18 cellular contexts compared by ENCODE assay signal in the genomic region with DNA sequence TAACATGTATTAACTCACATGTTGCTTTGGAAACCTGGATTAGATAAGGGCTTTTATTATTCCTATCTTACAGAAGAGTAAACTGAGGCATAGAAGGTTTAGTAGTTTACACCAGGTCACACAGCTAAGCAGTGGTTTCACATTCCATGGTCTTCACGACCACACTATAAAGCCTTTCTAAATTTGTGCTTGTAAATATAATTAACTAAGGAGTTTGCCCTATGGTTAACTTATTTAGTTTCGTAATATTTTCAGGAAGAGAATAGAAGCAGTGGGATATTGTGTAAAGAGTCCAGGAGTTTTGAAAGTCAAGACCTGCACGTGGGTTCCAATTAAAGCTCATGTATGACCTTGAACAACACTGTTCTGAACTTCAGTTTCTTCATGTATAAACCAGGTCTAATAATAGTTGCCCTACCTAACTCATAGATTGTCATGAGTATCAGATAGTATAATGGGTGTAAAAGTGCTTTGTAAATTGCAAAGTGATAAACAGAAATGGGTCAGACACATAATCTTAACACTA. TPM values are rescaled to one million over a fixed set of nuclear protein-coding genes. Genes with fewer than 3 reads are reported as not detected.
A peak's percentile ranks its signal among the peaks of the same experiment; 100 is the strongest.
DNase-seq lines count a peak whose midpoint lies in the region; ATAC-seq, FAIRE-seq and TF ChIP-seq lines count a peak whose summit lies in the region.
"Had no signal": no experiment of that assay in that cellular context is flagged by ENCODE, and none has a peak within 500 bp of the region (broad histone marks: within the 10 kb centered on the region; RNA-seq: fewer than 3 reads in every experiment).

No MANE protein-coding gene starts in this region.

- no peak for ATAC-seq in activated CD8-positive, alpha-beta memory T cell treated with anti-CD3 and anti-CD28 coated beads, Interleukin-2, amount 10 ng/mL, durations not matched to agents 7 days and 5 days
- ATAC-seq in GM12878 (no peak; the same call in 2 of the 3 replicates), gastrocnemius medialis (peak; percentile 95 to 98)
- ATAC-seq: activated naive CD8-positive, alpha-beta T cell treated with anti-CD3 and anti-CD28 coated beads, Interleukin-2, amount 50 U/mL, for 24 hours; effector memory CD8-positive, alpha-beta T cell; SK-N-SH treated with all-trans-retinoic acid at 6 μM for 48 hours had no signal

- CTCF ChIA-PET in activated CD8-positive, alpha-beta memory T cell treated with anti-CD3 and anti-CD28 coated beads, Interleukin-2, amount 10 ng/mL, durations not matched to agents 7 days and 5 days (lab: Charles Lee) = interaction anchor here (0.6 to 1.4 kb wide), 5 partner anchors 11 to 78 kb away, joined by 3 to 4 read pairs (median 3); no protein-coding TSS in a partner anchor
- CTCF ChIA-PET in GM12878 (lab: Yijun Ruan, JAX) = no interaction called here
- CTCF ChIA-PET in GM10248 (lab: Yijun Ruan, JAX) = interaction anchor here (0.8 to 1.4 kb wide), 5 partner anchors 9 to 89 kb away, joined by 3 to 5 read pairs (median 3); no protein-coding TSS in a partner anchor

- peak overlapping the region; percentile 38 for H3K27ac Mint-ChIP-seq in activated CD8-positive, alpha-beta memory T cell treated with anti-CD3 and anti-CD28 coated beads, Interleukin-2, amount 10 ng/mL, durations not matched to agents 7 days and 5 days
- H3K27ac Mint-ChIP-seq: nephron progenitor cell had no signal

- RAD21 ChIA-PET in GM12878 (lab: Charles Lee; ENCODE audit: unreplicated experiment) = no interaction called here

- WGBS in GM12878 (ENCODE audit: insufficient coverage, insufficient replicate concordance, low lambda C conversion rate, missing lambda C conversion rate) = 33% methylated on average over 3 of the region's 3 CpGs
- 48% methylated on average over 3 of the region's 3 CpGs for WGBS in suprapubic skin

- TF ChIP-seq POLR2A in GM12878 (IDR thresholded peaks at IDR 0.05; ENCODE audit: low read depth, low read length) = no peak
- TF ChIP-seq POLR2A in gastrocnemius medialis (IDR thresholded peaks at IDR 0.05) = no peak
- TF ChIP-seq POLR2A in suprapubic skin (IDR thresholded peaks at IDR 0.05) = no peak

- H3K9me3 ChIP-seq in GM12878 (replicated peaks; ENCODE audit: control insufficient read depth, insufficient read depth, low read length) (no peaks in the 10 kb centered on the region), gastrocnemius medialis (no peaks in the 10 kb centered on the region), suprapubic skin (no peaks in the 10 kb centered on the region)
- H3K9me3 ChIP-seq: transverse colon had no signal

- H2AFZ ChIP-seq in GM12878 (ENCODE audit: control insufficient read depth, low read depth, low read length) = no peak overlapping the region

- no peaks in the 10 kb centered on the region for H3K9me3 Mint-ChIP-seq in activated CD8-positive, alpha-beta memory T cell treated with anti-CD3 and anti-CD28 coated beads, Interleukin-2, amount 10 ng/mL, durations not matched to agents 7 days and 5 days (ENCODE audit: low read depth)
- H3K9me3 Mint-ChIP-seq: activated naive CD8-positive, alpha-beta T cell treated with anti-CD3 and anti-CD28 coated beads, Interleukin-2, amount 50 U/mL, for 24 hours; central memory CD8-positive, alpha-beta T cell; effector memory CD8-positive, alpha-beta T cell; nephron progenitor cell had no signal

- no peak overlapping the region for H3K4me2 ChIP-seq in GM12878 (ENCODE audit: control insufficient read depth, insufficient read depth)

- no peak overlapping the region for H3K27ac ChIP-seq in GM12878 (ENCODE audit: control insufficient read depth, insufficient read depth)
- H3K27ac ChIP-seq in gastrocnemius medialis = peak overlapping the region; percentile 71 to 84 (median 78)
- H3K27ac ChIP-seq in suprapubic skin = no peak overlapping the region
- H3K27ac ChIP-seq: transverse colon had no signal

- DNase-seq in activated CD8-positive, alpha-beta memory T cell treated with anti-CD3 and anti-CD28 coated beads, Interleukin-2, amount 10 ng/mL, durations not matched to agents 7 days and 5 days = no peak
- DNase-seq in activated CD8-positive, alpha-beta memory T cell treated with anti-CD3 and anti-CD28 coated beads, Interleukin-2, amount 50 U/mL, for 48 hours = no peak
- peak; percentile 26 for DNase-seq in NOMO-1 treated with dmso at 0.1 percent for 144 hours (lab: John Stamatoyannopoulos, UW; ENCODE audit: unreplicated experiment)
- DNase-seq in GM12878 (ENCODE audit: low read depth, low spot score) = no peak
- peak in 1 of 2 donors; percentile 55 for DNase-seq in gastrocnemius medialis
- no peak for DNase-seq in SHP77 treated with DMSO at 0.1 percent for 48 hours (lab: John Stamatoyannopoulos, UW)
- no peak for DNase-seq in GM10248 (ENCODE audit: extremely low spot score)
- DNase-seq in suprapubic skin (ENCODE audit: low spot score in 2 of 2) = no peak
- DNase-seq: activated naive CD8-positive, alpha-beta T cell treated with anti-CD3 and anti-CD28 coated beads, Interleukin-2, amount 50 U/mL, for 24 hours; activated T-cell treated with anti-CD3 and anti-CD28 coated beads for 4 hours; COR-L47; effector memory CD8-positive, alpha-beta T cell; NCI-H2029; nephron progenitor cell; stimulated activated CD4-positive, alpha-beta T cell treated with anti-CD3 and anti-CD28 coated beads, Interleukin-4, amount 100 ng/mL, for 1 hour; transverse colon had no signal

- H3K4me1 ChIP-seq in GM12878 (ENCODE audit: control insufficient read depth, insufficient read depth, low read length) (peaks cover 5% of the 10 kb centered on the region), gastrocnemius medialis (peaks cover 17 to 31% of the 10 kb centered on the region in 2 donors), suprapubic skin (peaks cover 29% of the 10 kb centered on the region)
- H3K4me1 ChIP-seq: transverse colon had no signal

- no peaks in the 10 kb centered on the region for H4K20me1 ChIP-seq in GM12878 (ENCODE audit: control insufficient read depth, insufficient read depth)

- intact Hi-C loops in GM12878 (cut with micrococcal nuclease; ENCODE audit: unreplicated experiment) = no loop called here
- intact Hi-C loops in gastrocnemius medialis (cut with DNase I; ENCODE audit: low total_unique reads) = no loop called here

- H3K9ac ChIP-seq in GM12878 (ENCODE audit: control insufficient read depth, insufficient read depth, low read length) = no peak overlapping the region

- H3K27me3 ChIP-seq in GM12878 (replicated peaks in 1 of 2; ENCODE audit: control insufficient read depth in 2 of 2, insufficient read depth in 2 of 2, low read length in 1 of 2) = no peaks in the 10 kb centered on the region
- H3K27me3 ChIP-seq in gastrocnemius medialis = no peaks in the 10 kb centered on the region
- no peaks in the 10 kb centered on the region for H3K27me3 ChIP-seq in suprapubic skin
- H3K27me3 ChIP-seq: transverse colon had no signal

- TF ChIP-seq CTCF in GM12878 (IDR thresholded peaks at IDR 0.05 in 2 of 3, conservative IDR thresholded peaks at IDR 0.05 in 1 of 3; ENCODE audit: control insufficient read depth in 2 of 3, extremely low read depth in 1 of 3, insufficient read depth in 1 of 3, low read depth in 3 of 3, low read length in 3 of 3) (no peak), gastrocnemius medialis (IDR thresholded peaks at IDR 0.05 in 4 of 5, conservative IDR thresholded peaks at IDR 0.05 in 1 of 5) (no peak), GM10248 (IDR thresholded peaks at IDR 0.05; ENCODE audit: control extremely low read depth, extremely low read depth, low read depth, missing control alignments) (no peak), suprapubic skin (IDR thresholded peaks at IDR 0.05) (no peak)

- H3K27me3 Mint-ChIP-seq in activated CD8-positive, alpha-beta memory T cell treated with anti-CD3 and anti-CD28 coated beads, Interleukin-2, amount 10 ng/mL, durations not matched to agents 7 days and 5 days = no peaks in the 10 kb centered on the region
- H3K27me3 Mint-ChIP-seq: activated naive CD8-positive, alpha-beta T cell treated with anti-CD3 and anti-CD28 coated beads, Interleukin-2, amount 50 U/mL, for 24 hours; central memory CD8-positive, alpha-beta T cell; effector memory CD8-positive, alpha-beta T cell had no signal

- SMC1A ChIA-PET in GM12878 (lab: Charles Lee; ENCODE audit: uncharacterized antibody, unreplicated experiment) = interaction anchor here (0.7 to 1.0 kb wide), 2 partner anchors 11 to 16 kb away, joined by 3 to 4 read pairs; no protein-coding TSS in a partner anchor

- no peaks in the 10 kb centered on the region for H3K36me3 ChIP-seq in GM12878 (ENCODE audit: control insufficient read depth in 2 of 2, insufficient read depth in 2 of 2, low read length in 1 of 2)
- no peaks in the 10 kb centered on the region for H3K36me3 ChIP-seq in gastrocnemius medialis
- H3K36me3 ChIP-seq in suprapubic skin = no peaks in the 10 kb centered on the region
- H3K36me3 ChIP-seq: transverse colon had no signal

- H3K4me1 Mint-ChIP-seq in activated CD8-positive, alpha-beta memory T cell treated with anti-CD3 and anti-CD28 coated beads, Interleukin-2, amount 10 ng/mL, durations not matched to agents 7 days and 5 days = peaks cover 79% of the 10 kb centered on the region
- H3K4me1 Mint-ChIP-seq: nephron progenitor cell had no signal

- in situ Hi-C loops in GM12878 (cut with MboI) = no loop called here
- in situ Hi-C loops in gastrocnemius medialis (cut with MboI; ENCODE audit: low sequenced_read_pairs in 4 of 4) = no loop called here

- POLR2A ChIA-PET in GM12878 (lab: Charles Lee) = no interaction called here
- POLR2A ChIA-PET in GM10248 (lab: Yijun Ruan, JAX) = no interaction called here

- no peak for TF ChIP-seq RAD21 in GM12878 (IDR thresholded peaks at IDR 0.05; ENCODE audit: insufficient read depth, low read depth, low read length)

- no peaks in the 10 kb centered on the region for H3K79me2 ChIP-seq in GM12878 (ENCODE audit: control insufficient read depth, insufficient read depth, low read length)

- BruUV-seq in GM12878 (replicated peaks; lab: Mats Ljungman, UMichigan) = no TSS peak

- no peak overlapping the region for H3K4me3 Mint-ChIP-seq in activated CD8-positive, alpha-beta memory T cell treated with anti-CD3 and anti-CD28 coated beads, Interleukin-2, amount 10 ng/mL, durations not matched to agents 7 days and 5 days
- H3K4me3 Mint-ChIP-seq: activated naive CD8-positive, alpha-beta T cell treated with anti-CD3 and anti-CD28 coated beads, Interleukin-2, amount 50 U/mL, for 24 hours; central memory CD8-positive, alpha-beta T cell; effector memory CD8-positive, alpha-beta T cell; nephron progenitor cell had no signal

- peaks cover 5% of the 10 kb centered on the region for H3K36me3 Mint-ChIP-seq in activated CD8-positive, alpha-beta memory T cell treated with anti-CD3 and anti-CD28 coated beads, Interleukin-2, amount 10 ng/mL, durations not matched to agents 7 days and 5 days

- FAIRE-seq in GM12878 (lab: Jason Lieb, UNC) = peak; percentile 59

- TF ChIP-seq EP300 in GM12878 (IDR thresholded peaks at IDR 0.05; ENCODE audit: borderline replicate concordance in 1 of 2, control insufficient read depth in 1 of 2, low read depth in 2 of 2, low read length in 2 of 2) (no peak), suprapubic skin (IDR thresholded peaks at IDR 0.05) (no peak)

- no peak overlapping the region for H3K4me3 ChIP-seq in GM12878
- H3K4me3 ChIP-seq in gastrocnemius medialis = no peak overlapping the region
- H3K4me3 ChIP-seq in suprapubic skin = no peak overlapping the region
- H3K4me3 ChIP-seq: transverse colon had no signal

RNA-seq across cellular contexts. Expression of gene SOS1, which starts 19.5 kb away (rescaled TPM):
- total RNA-seq in activated CD8-positive, alpha-beta memory T cell treated with anti-CD3 and anti-CD28 coated beads, Interleukin-2, amount 10 ng/mL, durations not matched to agents 7 days and 5 days = 100 to 1,000 TPM; 134 to 186 TPM
- 108 TPM in 2 replicates for total RNA-seq in GM12878 (2013; cell fraction: nucleolus; rRNA removed)
- 6.9 and 8.6 TPM in 2 replicates for total RNA-seq in GM12878 (2014; rRNA removed)
- 12.7 and 13.2 TPM in 2 replicates for total RNA-seq in GM12878 (2014; rRNA removed; fragmentation: Illumina TruSeq; extraction: Trizol)
- total RNA-seq in GM12878 (2021) = 14.5 and 16.1 TPM in 2 replicates
- polyA plus RNA-seq in GM12878 (2011; ENCODE audit: low read depth) = 2.0 TPM
- polyA plus RNA-seq in GM12878 (2011; rRNA removed) = 19.6 and 24.1 TPM in 2 replicates
- polyA plus RNA-seq in GM12878 (2011; cell fraction: cytosol; rRNA removed) = 11.9 and 12.1 TPM in 2 replicates
- 40.7 and 49.0 TPM in 2 replicates for polyA plus RNA-seq in GM12878 (2011; cell fraction: nucleus; rRNA removed)
- 3.5 and 7.5 TPM in 2 replicates for polyA plus RNA-seq in GM12878 (2012)
- polyA plus RNA-seq in GM12878 (2014; fragmentation: Illumina TruSeq; extraction: Trizol) = 16.4 and 23.6 TPM in 2 replicates
- 1 to 10 TPM; 2.1 TPM for polyA plus RNA-seq in GM12878 (2014; fragmentation: Nextera tagmentation; extraction: Ambion mirVana)
- polyA plus RNA-seq in GM12878 (2014; rRNA removed) = 7.2 and 8.5 TPM in 2 replicates
- polyA plus RNA-seq in GM12878 (2016; fragmentation: Nextera tagmentation; extraction: Ambion mirVana) = 1 to 10 TPM; 2.6 to 4.5 TPM
- 43.5 and 50.5 TPM in 2 replicates for polyA minus RNA-seq in GM12878 (2011; rRNA and poly(A)+ RNA removed)
- polyA minus RNA-seq in GM12878 (2011; cell fraction: cytosol; rRNA and poly(A)+ RNA removed) = 9.8 and 17.9 TPM in 2 replicates
- 28.5 and 42.9 TPM in 2 replicates for polyA minus RNA-seq in GM12878 (2011; cell fraction: nucleus; rRNA and poly(A)+ RNA removed)
- 10 to 100 TPM; 19.5 to 46.3 (median 33.3) TPM for total RNA-seq in gastrocnemius medialis
- total RNA-seq in suprapubic skin = 10 to 100 TPM; 18.3 to 38.3 (median 27.7) TPM

Comparison
In these comparisons a context has a peak if more than half of its experiments do, and no peak if none do; other contexts are left out.
1. ATAC-seq: peak in gastrocnemius medialis (2 of 2); none in activated CD8-positive, alpha-beta memory T cell treated with anti-CD3 and anti-CD28 coated beads, Interleukin-2, amount 10 ng/mL, durations not matched to agents 7 days and 5 days (single experiment) and GM12878 (single experiment).
2. H3K27ac ChIP-seq: peak in gastrocnemius medialis (4 of 4); none in GM12878 (single experiment) and suprapubic skin (single experiment).